23 cellular contexts compared by ENCODE assay signal in genomic region chr4:70920592-70920991, GRCh38. TPM values are rescaled to one million over a fixed set of nuclear protein-coding genes. Genes with fewer than 3 reads are reported as not detected.
DNase-seq lines count a peak whose midpoint lies in the region; ATAC-seq, FAIRE-seq and TF ChIP-seq lines count a peak whose summit lies in the region.
"Had no signal": no experiment of that assay in that cellular context is flagged by ENCODE, and none has a peak within 500 bp of the region (broad histone marks: within the 10 kb centered on the region; RNA-seq: fewer than 3 reads in every experiment).

No MANE protein-coding gene starts in this region.

- H4K20me1 ChIP-seq in DOHH2 (ENCODE audit: control insufficient read depth, insufficient read depth, low read depth, low read length): no peaks in the 10 kb centered on the region
- no peaks in the 10 kb centered on the region for H4K20me1 ChIP-seq in OCI-LY7 (ENCODE audit: insufficient read depth, low read length)
- 0 out of 2 replicates have a peak, but pooled peaks cover 6% of the 10 kb centered on the region for H4K20me1 ChIP-seq in K562 (replicated peaks; ENCODE audit: control insufficient read depth, insufficient read depth, low read length)

- TF ChIP-seq EP300 in K562 (IDR thresholded peaks at IDR 0.05; ENCODE audit: low read length) (no peak), ovary (IDR thresholded peaks at IDR 0.05) (no peak)

- DNase-seq in OCI-LY7 (ENCODE audit: low spot score) (peak; percentile 35), K562 (ENCODE audit: extremely low read depth in 1 of 4, low spot score in 3 of 4) (no peak), omental fat pad (ENCODE audit: low spot score) (no peak), ovary (no peak)
- no peak for DNase-seq in activated CD4-positive, alpha-beta T cell treated with anti-CD3 and anti-CD28 coated beads for 48 hours
- DNase-seq: Caco-2; CD4-positive, CD25-positive, alpha-beta regulatory T cell; CD8-positive, alpha-beta T cell; DMS153; DND-41; EL; GDM1; H9; HFFc6 had no signal

- no peak overlapping the region for H3K27ac ChIP-seq in DOHH2 (ENCODE audit: low read depth, low read length)
- H3K27ac ChIP-seq in OCI-LY7 (ENCODE audit: low read depth, low read length, poor library complexity, severe bottlenecking): no peak overlapping the region
- no peak overlapping the region for H3K27ac ChIP-seq in K562 (ENCODE audit: extremely low read depth, low read depth, low read length)
- H3K27ac ChIP-seq in ovary: no peak overlapping the region
- H3K27ac ChIP-seq: 22Rv1, BLaER1, C4-2B had no signal

- H3K27me3 ChIP-seq in DOHH2 (ENCODE audit: control insufficient read depth, low read length) (no peaks in the 10 kb centered on the region), K562 (ENCODE audit: control insufficient read depth in 2 of 2, insufficient read depth in 2 of 2, low read length in 2 of 2) (no peaks in the 10 kb centered on the region), ovary (no peaks in the 10 kb centered on the region)
- H3K27me3 ChIP-seq: BLaER1 had no signal

- H3K4me1 ChIP-seq in DOHH2 (ENCODE audit: control insufficient read depth, low read length) (peaks cover 69% of the 10 kb centered on the region), OCI-LY7 (ENCODE audit: insufficient read depth, low read length, poor library complexity, severe bottlenecking) (peaks cover 40% of the 10 kb centered on the region), K562 (replicated peaks in 1 of 2; ENCODE audit: control insufficient read depth in 2 of 2, insufficient read depth in 2 of 2, low read length in 2 of 2) (no peaks in the 10 kb centered on the region; a peak in 1 of 5 replicates), ovary (ENCODE audit: insufficient read depth) (peaks cover under 1% of the 10 kb centered on the region)
- H3K4me1 ChIP-seq: Caco-2 had no signal

- CTCF ChIA-PET in OCI-LY7 (lab: Charles Lee; ENCODE audit: unreplicated experiment) (interaction anchor here (1.0 kb wide), 1 partner anchor 186 kb away, joined by 4 read pairs; no protein-coding TSS in a partner anchor), K562 (lab: Yijun Ruan, JAX; ENCODE audit: low intra/inter-chr PET ratio) (no interaction called here)

- intact Hi-C loops in OCI-LY7 (cut with micrococcal nuclease; ENCODE audit: unreplicated experiment) (loop anchor here (10.0 kb wide), 1 partner anchor 186 kb away; no protein-coding TSS in a partner anchor), K562 (cut with micrococcal nuclease) (no loop called here), ovary (cut with DNase I) (no loop called here)

- peaks cover 91% of the 10 kb centered on the region for H3K79me2 ChIP-seq in DOHH2 (ENCODE audit: control insufficient read depth, low read length)
- peaks cover 84% of the 10 kb centered on the region for H3K79me2 ChIP-seq in OCI-LY7 (ENCODE audit: insufficient read depth, low read depth, low read length)
- H3K79me2 ChIP-seq in K562 (ENCODE audit: control insufficient read depth, insufficient read depth, low read length): peaks cover 90% of the 10 kb centered on the region

- H3K9ac ChIP-seq in K562 (ENCODE audit: insufficient read depth in 1 of 2, low read depth in 2 of 2, low read length in 2 of 2): no peak overlapping the region
- H3K9ac ChIP-seq: BLaER1 had no signal

- H3K4me3 ChIP-seq in DOHH2 (ENCODE audit: low read length): peak overlapping the region; percentile 41
- no peak overlapping the region for H3K4me3 ChIP-seq in OCI-LY7 (ENCODE audit: low read depth, low read length, poor library complexity, severe bottlenecking)
- H3K4me3 ChIP-seq in K562: no peak overlapping the region
- H3K4me3 ChIP-seq in ovary: no peak overlapping the region
- H3K4me3 ChIP-seq: BLaER1, GM12878, GM23338 had no signal

- no peaks in the 10 kb centered on the region for H3K9me1 ChIP-seq in K562 (ENCODE audit: control insufficient read depth, insufficient read depth, low read length)

- peaks cover 23% of the 10 kb centered on the region for H3F3A ChIP-seq in DOHH2 (ENCODE audit: control insufficient read depth, insufficient read depth)

- ATAC-seq in K562 (no peak), omental fat pad (ENCODE audit: low FRiP score) (no peak)
- ATAC-seq: CD8-positive, alpha-beta T cell; GM12878; GM23338; HCT116 had no signal

- TF ChIP-seq POLR2A in K562 (conservative IDR thresholded peaks at IDR 0.05) (no peak), ovary (IDR thresholded peaks at IDR 0.05) (no peak)

- no peak overlapping the region for H2AFZ ChIP-seq in OCI-LY7 (ENCODE audit: low read length)
- H2AFZ ChIP-seq in K562 (ENCODE audit: low read depth, low read length): no peak overlapping the region
- H2AFZ ChIP-seq: GM23338 had no signal

- FAIRE-seq in K562 (lab: Jason Lieb, UNC): no peak
- FAIRE-seq: A204.1, GM12878, GM19239 had no signal

- H3K9me3 ChIP-seq in DOHH2 (ENCODE audit: control insufficient read depth, insufficient read depth, low read length) (peaks cover 16% of the 10 kb centered on the region), OCI-LY7 (ENCODE audit: low read length) (peaks cover 35% of the 10 kb centered on the region), K562 (replicated peaks; ENCODE audit: control insufficient read depth, insufficient read depth, low read depth, low read length) (peaks cover 4% of the 10 kb centered on the region; the same call in 1 of the 2 replicates), ovary (no peaks in the 10 kb centered on the region)
- H3K9me3 ChIP-seq: Caco-2 had no signal

- in situ Hi-C loops in K562 (cut with MboI): loop anchor here (25.0 kb wide), 1 partner anchor 1367 kb away; no protein-coding TSS in a partner anchor

- no peak for TF ChIP-seq CTCF in DOHH2 (IDR thresholded peaks at IDR 0.05; ENCODE audit: low read depth, low read length, poor library complexity, severe bottlenecking)
- TF ChIP-seq CTCF in OCI-LY7 (conservative IDR thresholded peaks at IDR 0.05; ENCODE audit: low read length): no peak
- no peak for TF ChIP-seq CTCF in K562 (IDR thresholded peaks at IDR 0.05 in 2 of 3, conservative IDR thresholded peaks at IDR 0.05 in 1 of 3; ENCODE audit: insufficient read depth in 2 of 3, low read depth in 1 of 3, low read length in 3 of 3)
- TF ChIP-seq CTCF in omental fat pad (IDR thresholded peaks at IDR 0.05): no peak
- no peak for TF ChIP-seq CTCF in ovary (IDR thresholded peaks at IDR 0.05)

- POLR2A ChIA-PET in OCI-LY7 (lab: Charles Lee) (interaction anchor here (0.6 kb wide), 2 partner anchors 22 to 230 kb away, joined by 3 read pairs; no protein-coding TSS in a partner anchor), K562 (lab: Yijun Ruan, JAX) (interaction anchor here (1.7 kb wide), 1 partner anchor 14 kb away, joined by 4 read pairs; no protein-coding TSS in a partner anchor)

- no peaks in the 10 kb centered on the region for H3K9me2 ChIP-seq in DOHH2 (replicated peaks; ENCODE audit: control insufficient read depth, low read length)
- H3K9me2 ChIP-seq in OCI-LY7 (ENCODE audit: insufficient read depth, low read length): no peaks in the 10 kb centered on the region

- H3K36me3 ChIP-seq in DOHH2 (ENCODE audit: control insufficient read depth, low read length) (peaks cover 29% of the 10 kb centered on the region), OCI-LY7 (ENCODE audit: insufficient read depth, low read length) (peaks cover 33% of the 10 kb centered on the region), K562 (ENCODE audit: control insufficient read depth, insufficient read depth, low read length) (peaks cover 11% of the 10 kb centered on the region), ovary (no peaks in the 10 kb centered on the region)

- TF ChIP-seq RAD21 in K562 (CRISPR knock-in tag; conservative IDR thresholded peaks at IDR 0.05 in 1 of 2, IDR thresholded peaks at IDR 0.05 in 1 of 2): no peak

- H3K4me2 ChIP-seq in DOHH2 (ENCODE audit: low read length) (peak overlapping the region; percentile 65), OCI-LY7 (ENCODE audit: low read length) (no peak overlapping the region), K562 (ENCODE audit: insufficient read depth, low read length) (no peak overlapping the region)
- H3K4me2 ChIP-seq: BLaER1, GM23338 had no signal

- BruUV-seq in OCI-LY7 (replicated peaks; lab: Mats Ljungman, UMichigan): no TSS peak
- BruUV-seq in K562 (replicated peaks; lab: Mats Ljungman, UMichigan): no TSS peak

TF ChIP-seq in K562, 482 proteins besides CTCF, POLR2A, EP300 and RAD21 (continues in another document):
- TF ChIP-seq ZNF316 (IDR thresholded peaks at IDR 0.05) (peak; percentile 38), CHD2 (IDR thresholded peaks at IDR 0.05; ENCODE audit: low read depth, low read length) (no peak)

RNA-seq across cellular contexts. Expression of gene MOB1B, which starts 18.4 kb away (rescaled TPM):
- total RNA-seq in OCI-LY7 (2014; rRNA removed; shearing (Covaris generic)): 3.9 and 4.7 TPM in 2 replicates
- 19.4 and 22.4 TPM in 2 replicates for total RNA-seq in OCI-LY7 (2022)
- 27.1 and 74.0 TPM in 2 replicates for total RNA-seq in K562 (2011; cell fraction: chromatin; rRNA removed; ENCODE audit: low replicate concordance)
- 8.3 and 14.1 TPM in 2 replicates for total RNA-seq in K562 (2011; cell fraction: nucleolus; rRNA removed)
- 36.4 and 73.0 TPM in 2 replicates for total RNA-seq in K562 (2011; cell fraction: nucleoplasm; rRNA removed)
- total RNA-seq in K562 (2014; rRNA removed): 10.7 and 11.3 TPM in 2 replicates
- 28.5 and 33.3 TPM in 2 replicates for total RNA-seq in K562 (2014; rRNA removed; fragmentation: Illumina TruSeq; extraction: Trizol)
- total RNA-seq in K562 (2015; rRNA removed; fragmentation: Illumina TruSeq; extraction: Trizol): 15.1 and 16.8 TPM in 2 replicates
- 37.8 and 40.1 TPM in 2 replicates for total RNA-seq in K562 (2021)
- polyA plus RNA-seq in K562 (2011; rRNA removed): 28.9 and 34.8 TPM in 2 replicates
- 5.8 and 13.9 TPM in 2 replicates for polyA plus RNA-seq in K562 (2011; cell fraction: cytosol; rRNA removed)
- polyA plus RNA-seq in K562 (2011; cell fraction: nucleus; rRNA removed): 16.0 and 17.9 TPM in 2 replicates
- 15.0 and 21.1 TPM in 2 replicates for polyA plus RNA-seq in K562 (2012)
- polyA plus RNA-seq in K562 (2014; fragmentation: Illumina TruSeq; extraction: Trizol): 25.2 and 27.2 TPM in 2 replicates
- 1 to 10 TPM; 8.4 to 9.3 TPM for polyA plus RNA-seq in K562 (2014; fragmentation: Nextera tagmentation; extraction: Ambion mirVana)
- 19.0 and 20.4 TPM in 2 replicates for polyA plus RNA-seq in K562 (2014; rRNA removed)
- 83.9 and 88.8 TPM in 2 replicates for polyA minus RNA-seq in K562 (2011; rRNA and poly(A)+ RNA removed)
- 47.3 and 83.2 TPM in 2 replicates for polyA minus RNA-seq in K562 (2011; cell fraction: cytosol; rRNA and poly(A)+ RNA removed)
- 17.4 and 27.4 TPM in 2 replicates for polyA minus RNA-seq in K562 (2011; cell fraction: nucleus; rRNA and poly(A)+ RNA removed)
- 10 to 100 TPM; 11.0 to 19.7 (median 13.8) TPM for total RNA-seq in omental fat pad
- total RNA-seq in ovary: 10 to 100 TPM; 13.9 to 25.7 (median 21.9) TPM
- polyA plus RNA-seq in ovary: 10 to 100 TPM in 1 of 2 donors, 1 to 10 TPM in 1; 6.4 to 10.5 TPM
